ENCODE assay signal across 13 cellular contexts in genomic region chr4:127251423-127251822, GRCh38.
A peak's percentile ranks its signal among the peaks of the same experiment; 100 is the strongest.
DNase-seq lines count a peak whose midpoint lies in the region; ATAC-seq and TF ChIP-seq lines count a peak whose summit lies in the region.
"Had no signal": no experiment of that assay in that cellular context is flagged by ENCODE, and none has a peak within 500 bp of the region (broad histone marks: within the 10 kb centered on the region; RNA-seq: fewer than 3 reads in every experiment).

No MANE protein-coding gene starts in this region.

- no peaks in the 10 kb centered on the region for H3K36me3 ChIP-seq in RWPE2 (ENCODE audit: low read depth)
- H3K36me3 ChIP-seq in upper lobe of right lung, result no peaks in the 10 kb centered on the region
- H3K36me3 ChIP-seq: right atrium auricular region had no signal

- no peak for TF ChIP-seq CTCF in RWPE2 (IDR thresholded peaks at IDR 0.05; ENCODE audit: poor library complexity, severe bottlenecking)
- TF ChIP-seq CTCF in upper lobe of right lung (IDR thresholded peaks at IDR 0.05), result no peak

- no peak overlapping the region for H3K4me3 ChIP-seq in RWPE2 (ENCODE audit: severe bottlenecking)
- H3K4me3 ChIP-seq in upper lobe of right lung, result no peak overlapping the region
- H3K4me3 ChIP-seq: right atrium auricular region had no signal

- H3K9me3 ChIP-seq in RWPE2 (ENCODE audit: severe bottlenecking) (no peaks in the 10 kb centered on the region), upper lobe of right lung (no peaks in the 10 kb centered on the region)
- H3K9me3 ChIP-seq: right atrium auricular region had no signal

- ATAC-seq in HG03175 (IDR thresholded peaks at IDR 0.05; ENCODE audit: unreplicated experiment) (peak; percentile 76), RWPE2 (ENCODE audit: low read depth) (peak; percentile 41; the same call in 1 of the 3 replicates), upper lobe of right lung (no peak)
- ATAC-seq: HCT116 had no signal

- DNase-seq in SIG-M5 treated with dmso at 0.1 percent for 504 hours (lab: John Stamatoyannopoulos, UW; ENCODE audit: unreplicated experiment) (peak; percentile 14), SIG-M5 (lab: John Stamatoyannopoulos, UW) (no peak), RWPE2 (ENCODE audit: low spot score) (no peak), NCI-H345 treated with DMSO at 0.1 percent for 48 hours (lab: John Stamatoyannopoulos, UW; ENCODE audit: unreplicated experiment) (no peak), upper lobe of right lung (no peak), NCI-H526 (lab: John Stamatoyannopoulos, UW) (no peak), amygdala (lab: John Stamatoyannopoulos, UW) (no peak)
- DNase-seq: 8988T, GDM1, mesendoderm had no signal

- no peak overlapping the region for H3K27ac ChIP-seq in RWPE2 (ENCODE audit: poor library complexity, severe bottlenecking)
- no peak overlapping the region for H3K27ac ChIP-seq in upper lobe of right lung
- H3K27ac ChIP-seq: right atrium auricular region had no signal

- no peaks in the 10 kb centered on the region for H3K4me1 ChIP-seq in RWPE2 (ENCODE audit: insufficient read depth, poor library complexity, severe bottlenecking)
- no peaks in the 10 kb centered on the region for H3K4me1 ChIP-seq in upper lobe of right lung
- H3K4me1 ChIP-seq: right atrium auricular region had no signal

- intact Hi-C loops in upper lobe of right lung (cut with DNase I), result no loop called here

- no peaks in the 10 kb centered on the region for H3K27me3 ChIP-seq in RWPE2 (ENCODE audit: insufficient read depth, poor library complexity, severe bottlenecking)
- H3K27me3 ChIP-seq in upper lobe of right lung, result no peaks in the 10 kb centered on the region
- H3K27me3 ChIP-seq: right atrium auricular region had no signal
